In genomic region chr2:225771691-225772090, GRCh38 we compare ENCODE assay signal across 34 cellular contexts.
DNase-seq lines count a peak whose midpoint lies in the region; ATAC-seq, FAIRE-seq and TF ChIP-seq lines count a peak whose summit lies in the region.
"Had no signal": no experiment of that assay in that cellular context is flagged by ENCODE, and none has a peak within 500 bp of the region (broad histone marks: within the 10 kb centered on the region; RNA-seq: fewer than 3 reads in every experiment).

No MANE protein-coding gene starts in this region.

- H3K4me3 Mint-ChIP-seq in nephron: no peak overlapping the region
- no peak overlapping the region for H3K4me3 Mint-ChIP-seq in progenitor cell of endocrine pancreas (ENCODE audit: low read depth)
- H3K4me3 Mint-ChIP-seq: activated CD4-positive, alpha-beta memory T cell treated with anti-CD3 and anti-CD28 coated beads for 36 hours; activated naive CD8-positive, alpha-beta T cell treated with anti-CD3 and anti-CD28 coated beads, Interleukin-2, amount 50 U/mL, for 24 hours; CD8-positive, alpha-beta memory T cell; H9; IgD-negative memory B cell had no signal

- H3K4me3 ChIP-seq in small intestine (ENCODE audit: low read depth in 1 of 2, low read length in 2 of 2): no peak overlapping the region
- H3K4me3 ChIP-seq: cardiac muscle cell, coronary artery, smooth muscle cell had no signal

- no peaks in the 10 kb centered on the region for H3K4me1 ChIP-seq in small intestine (ENCODE audit: control insufficient read depth in 2 of 2, insufficient read depth in 1 of 2, low read depth in 1 of 2, low read length in 1 of 2)
- H3K4me1 ChIP-seq: parathyroid adenoma had no signal

- H3K27me3 Mint-ChIP-seq in nephron (ENCODE audit: low read depth) (no peaks in the 10 kb centered on the region), progenitor cell of endocrine pancreas (no peaks in the 10 kb centered on the region)
- H3K27me3 Mint-ChIP-seq: activated CD4-positive, alpha-beta memory T cell treated with anti-CD3 and anti-CD28 coated beads for 36 hours; activated naive CD8-positive, alpha-beta T cell treated with anti-CD3 and anti-CD28 coated beads, Interleukin-2, amount 50 U/mL, for 24 hours; IgD-negative memory B cell had no signal

- H3K9me3 ChIP-seq in small intestine (ENCODE audit: control insufficient read depth, low read depth): no peaks in the 10 kb centered on the region

- ATAC-seq in GM19351 (IDR thresholded peaks at IDR 0.05; ENCODE audit: unreplicated experiment) (peak; percentile 45), HG02973 (IDR thresholded peaks at IDR 0.05; ENCODE audit: unreplicated experiment) (peak; percentile 57), HG03520 (IDR thresholded peaks at IDR 0.05; ENCODE audit: unreplicated experiment) (peak; percentile 55), HG03280 (IDR thresholded peaks at IDR 0.05; ENCODE audit: unreplicated experiment) (no peak)
- ATAC-seq: activated naive CD8-positive, alpha-beta T cell treated with anti-CD3 and anti-CD28 coated beads, Interleukin-2, amount 50 U/mL, for 24 hours; left ventricle myocardium superior had no signal

- peaks cover 11% of the 10 kb centered on the region for H3K9me3 Mint-ChIP-seq in nephron
- peaks cover 3% of the 10 kb centered on the region for H3K9me3 Mint-ChIP-seq in progenitor cell of endocrine pancreas (ENCODE audit: low read depth)
- H3K9me3 Mint-ChIP-seq: activated CD4-positive, alpha-beta memory T cell treated with anti-CD3 and anti-CD28 coated beads for 36 hours; activated naive CD8-positive, alpha-beta T cell treated with anti-CD3 and anti-CD28 coated beads, Interleukin-2, amount 50 U/mL, for 24 hours had no signal

- H3K36me3 ChIP-seq in small intestine (ENCODE audit: control insufficient read depth in 2 of 2, insufficient read depth in 2 of 2, low read length in 2 of 2): no peaks in the 10 kb centered on the region
- H3K36me3 ChIP-seq: cardiac muscle cell had no signal

- no peak overlapping the region for H3K27ac ChIP-seq in small intestine (ENCODE audit: low read depth in 1 of 2, low read length in 1 of 2)
- H3K27ac ChIP-seq: cardiac muscle cell, coronary artery, epithelial cell of prostate, parathyroid adenoma had no signal

- H3K27ac Mint-ChIP-seq in nephron (peak overlapping the region in 2 of 3 experiments; percentile 16 to 44), progenitor cell of endocrine pancreas (no peak overlapping the region)
- H3K27ac Mint-ChIP-seq: activated CD4-positive, alpha-beta memory T cell treated with anti-CD3 and anti-CD28 coated beads for 36 hours; activated naive CD8-positive, alpha-beta T cell treated with anti-CD3 and anti-CD28 coated beads, Interleukin-2, amount 50 U/mL, for 24 hours; CD8-positive, alpha-beta memory T cell; H9; IgD-negative memory B cell had no signal

- H3K4me1 Mint-ChIP-seq in nephron: peaks cover 32% of the 10 kb centered on the region
- no peaks in the 10 kb centered on the region for H3K4me1 Mint-ChIP-seq in progenitor cell of endocrine pancreas (ENCODE audit: low read depth)
- H3K4me1 Mint-ChIP-seq: activated naive CD8-positive, alpha-beta T cell treated with anti-CD3 and anti-CD28 coated beads, Interleukin-2, amount 50 U/mL, for 24 hours; CD8-positive, alpha-beta memory T cell; H9; IgD-negative memory B cell had no signal

- no peaks in the 10 kb centered on the region for H3K27me3 ChIP-seq in small intestine (ENCODE audit: control insufficient read depth in 2 of 2, insufficient read depth in 2 of 2, low read length in 2 of 2)
- H3K27me3 ChIP-seq: cardiac muscle cell had no signal

- H3K36me3 Mint-ChIP-seq in nephron (ENCODE audit: low read depth) (no peaks in the 10 kb centered on the region), progenitor cell of endocrine pancreas (ENCODE audit: insufficient read depth) (no peaks in the 10 kb centered on the region)
- H3K36me3 Mint-ChIP-seq: activated CD4-positive, alpha-beta memory T cell treated with anti-CD3 and anti-CD28 coated beads for 36 hours; CD8-positive, alpha-beta memory T cell; IgD-negative memory B cell had no signal

- WGBS in small intestine, 3 donors: 90 to 95% (median 93%) methylated on average over 2 of the region's 2 CpGs

- FAIRE-seq in small intestine (lab: Jason Lieb, UNC): no peak
- FAIRE-seq: astrocyte, GM18507, RCC 7860 had no signal

- DNase-seq in small intestine (no peak), progenitor cell of endocrine pancreas (ENCODE audit: low spot score, unreplicated experiment) (no peak)
- DNase-seq: ACHN; activated CD4-positive, alpha-beta memory T cell treated with anti-CD3 and anti-CD28 coated beads for 36 hours; activated CD4-positive, alpha-beta T cell treated with anti-CD3 and anti-CD28 coated beads for 1 hour; activated naive CD4-positive, alpha-beta T cell; activated naive CD8-positive, alpha-beta T cell treated with anti-CD3 and anti-CD28 coated beads, Interleukin-2, amount 50 U/mL, for 24 hours; CD8-positive, alpha-beta memory T cell; DMS 273 treated with DMSO at 0.1 percent for 48 hours; effector CD8-positive, alpha-beta T cell; H9; islet precursor cell; left ventricle myocardium superior; NCI-H1048; NCI-H1694; NCI-H446 treated with DMSO at 0.1 percent for 48 hours; NCI-H82; SHP77 treated with DMSO at 0.1 percent for 48 hours; stimulated activated naive CD4-positive, alpha-beta T cell; T-helper 2 cell had no signal

- TF ChIP-seq CTCF in nephron (IDR thresholded peaks at IDR 0.05; ENCODE audit: unreplicated experiment in 3 of 3) (no peak), progenitor cell of endocrine pancreas (IDR thresholded peaks at IDR 0.05; ENCODE audit: unreplicated experiment) (no peak)
